8 cellular contexts compared by ENCODE assay signal in the genomic region with DNA sequence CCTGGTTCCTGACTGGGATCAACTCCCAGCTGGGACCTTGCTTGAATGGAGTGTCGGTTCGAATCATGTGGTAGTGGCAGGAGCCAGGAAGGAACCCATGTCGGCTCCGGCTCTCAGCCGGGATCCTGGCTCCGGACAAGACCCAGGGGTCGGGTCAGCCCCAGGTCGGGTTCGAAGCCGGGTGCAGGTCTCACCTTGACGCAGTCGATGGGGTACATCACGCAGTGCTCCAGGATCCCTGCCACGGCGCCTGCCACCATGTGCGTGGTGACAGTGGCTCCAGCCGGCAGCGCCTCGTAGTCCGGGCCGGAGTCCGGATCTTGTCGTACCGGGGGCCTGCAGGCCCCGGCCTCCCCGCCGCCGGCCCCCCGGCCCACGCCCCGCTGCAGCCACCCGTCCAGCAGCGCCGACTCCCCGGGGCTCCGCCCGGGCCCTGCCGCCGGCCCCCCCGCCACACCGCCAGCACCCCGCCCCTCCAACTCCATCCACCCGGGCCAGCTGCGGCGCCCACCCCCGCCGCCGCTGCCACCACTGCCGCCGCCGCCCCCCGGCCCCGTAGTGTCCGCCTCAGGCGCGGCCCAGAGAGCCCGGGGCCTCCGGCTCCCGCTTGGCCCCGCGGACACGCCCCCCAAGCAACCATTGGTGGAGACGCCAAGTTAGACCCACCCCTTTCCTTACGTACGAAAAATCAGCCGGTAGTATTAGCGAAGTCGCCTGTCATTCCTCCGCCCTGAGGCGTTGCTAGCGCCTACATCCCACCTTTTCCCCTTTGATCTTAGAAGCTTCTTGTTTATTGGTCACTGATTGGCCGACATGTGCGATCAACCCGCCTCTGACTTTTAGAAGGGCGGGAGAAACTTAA. TPM values are rescaled to one million over a fixed set of nuclear protein-coding genes. Genes with fewer than 3 reads are reported as not detected.
DNase-seq lines count a peak whose midpoint lies in the region; ATAC-seq and TF ChIP-seq lines count a peak whose summit lies in the region.

Gene SLC25A28 (minus strand): TSS at position 589 of the 862 bp plus-strand sequence. CDS start 104 bp downstream, at position 485.

- BruUV-seq in OCI-LY7 (replicated peaks; lab: Mats Ljungman, UMichigan) = no TSS peak

- H3K27me3 Mint-ChIP-seq in activated T-cell treated with anti-CD3 and anti-CD28 coated beads, Interleukin-2, amount 50 U/mL, for 24 hours = no peaks in the 10 kb centered on the region

- CTCF ChIA-PET in OCI-LY7 (lab: Charles Lee; ENCODE audit: unreplicated experiment) = interaction anchor here (0.7 kb wide), 1 partner anchor 189 kb away, joined by 3 read pairs; no protein-coding TSS in a partner anchor

- H2AFZ ChIP-seq in OCI-LY7 (ENCODE audit: low read length) = peak within 1 kb of the TSS; percentile 77

- no peaks in the 10 kb centered on the region for H3K36me3 ChIP-seq in HUES64 (ENCODE audit: insufficient read depth, low read length)
- H3K36me3 ChIP-seq in OCI-LY7 (ENCODE audit: insufficient read depth, low read length) = peaks cover 15% of the 10 kb centered on the region; the same call in 1 of the 2 replicates
- H3K36me3 ChIP-seq in esophagus (ENCODE audit: control insufficient read depth in 2 of 2, insufficient read depth in 2 of 2, low read length in 1 of 2) = no peaks in the 10 kb centered on the region
- peaks cover 0 to 6% of the 10 kb centered on the region in 2 donors for H3K36me3 ChIP-seq in mucosa of rectum (ENCODE audit: control insufficient read depth in 2 of 2, insufficient read depth in 2 of 2, low read length in 2 of 2)

- DNase-seq in Ammon's horn (ENCODE audit: low spot score) (peak; percentile 100), OCI-LY7 (ENCODE audit: low spot score) (peak; percentile 100)
- peak; percentile 90 for DNase-seq in activated T-cell treated with anti-CD3 and anti-CD28 coated beads, Interleukin-2, amount 50 U/mL, for 24 hours
- peak; percentile 93 for DNase-seq in stimulated activated CD8-positive, alpha-beta memory T cell treated with anti-CD3 and anti-CD28 coated beads, Interleukin-4, amount 100 ng/mL, for 48 hours

- under 1% methylated on average over 75 of the region's 75 CpGs for WGBS in HUES64
- WGBS in esophagus, 2 donors = 0 to 1% methylated on average over 44 to 75 of the region's 75 CpGs

- TF ChIP-seq CTCF in OCI-LY7 (conservative IDR thresholded peaks at IDR 0.05; ENCODE audit: low read length) = no peak

- H3K36me3 Mint-ChIP-seq in activated T-cell treated with anti-CD3 and anti-CD28 coated beads, Interleukin-2, amount 50 U/mL, for 24 hours (ENCODE audit: low read depth) = peaks cover 48% of the 10 kb centered on the region

- H3K4me1 Mint-ChIP-seq in activated T-cell treated with anti-CD3 and anti-CD28 coated beads, Interleukin-2, amount 50 U/mL, for 24 hours (ENCODE audit: low read depth) = peaks cover 54% of the 10 kb centered on the region

- H3K9me3 ChIP-seq in HUES64 (ENCODE audit: insufficient read depth, low read depth, low read length) (no peaks in the 10 kb centered on the region), OCI-LY7 (ENCODE audit: low read length) (no peaks in the 10 kb centered on the region), esophagus (ENCODE audit: control insufficient read depth in 2 of 2, insufficient read depth in 1 of 2, low read depth in 1 of 2, low read length in 1 of 2) (no peaks in the 10 kb centered on the region), mucosa of rectum (ENCODE audit: control insufficient read depth in 2 of 2, low read length in 2 of 2) (no peaks in the 10 kb centered on the region)

- peak within 1 kb of the TSS; percentile 96 for H3K27ac ChIP-seq in HUES64 (ENCODE audit: low read depth, low read length)
- peak within 1 kb of the TSS; percentile 85 for H3K27ac ChIP-seq in OCI-LY7 (ENCODE audit: low read depth, low read length, poor library complexity, severe bottlenecking)
- H3K27ac ChIP-seq in esophagus (ENCODE audit: low read depth in 2 of 2, low read length in 1 of 2) = peak within 1 kb of the TSS; percentile 99 to 100
- H3K27ac ChIP-seq in mucosa of rectum (ENCODE audit: low read depth in 2 of 2, low read length in 2 of 2) = peak within 1 kb of the TSS; percentile 95 to 97

- peaks cover 23% of the 10 kb centered on the region for H3K4me1 ChIP-seq in HUES64 (ENCODE audit: insufficient read depth, low read length)
- peaks cover 25% of the 10 kb centered on the region for H3K4me1 ChIP-seq in OCI-LY7 (ENCODE audit: insufficient read depth, low read length, poor library complexity, severe bottlenecking)
- H3K4me1 ChIP-seq in esophagus (ENCODE audit: control insufficient read depth in 2 of 2, insufficient read depth in 2 of 2, low read length in 1 of 2) = peaks cover 0 to 2% of the 10 kb centered on the region in 2 donors
- peaks cover 18 to 22% of the 10 kb centered on the region in 2 donors for H3K4me1 ChIP-seq in mucosa of rectum (ENCODE audit: control insufficient read depth in 2 of 2, insufficient read depth in 2 of 2, low read length in 2 of 2)

- H3K4me3 ChIP-seq in HUES64 (ENCODE audit: low read length) = peak within 1 kb of the TSS; percentile 96
- peak within 1 kb of the TSS; percentile 96 for H3K4me3 ChIP-seq in OCI-LY7 (ENCODE audit: low read depth, low read length, poor library complexity, severe bottlenecking)
- peak within 1 kb of the TSS; percentile 80 to 99 for H3K4me3 ChIP-seq in esophagus (ENCODE audit: low read depth in 1 of 2, low read length in 2 of 2)
- H3K4me3 ChIP-seq in mucosa of rectum (ENCODE audit: low read length in 2 of 2) = peak within 1 kb of the TSS; percentile 81 to 93

- peaks cover 29% of the 10 kb centered on the region; the same call in 1 of the 2 replicates for H3K79me2 ChIP-seq in OCI-LY7 (ENCODE audit: insufficient read depth, low read depth, low read length)

- peak within 1 kb of the TSS; percentile 83 for H3K4me3 Mint-ChIP-seq in activated T-cell treated with anti-CD3 and anti-CD28 coated beads, Interleukin-2, amount 50 U/mL, for 24 hours

- H3K4me2 ChIP-seq in OCI-LY7 (ENCODE audit: low read length) = peak within 1 kb of the TSS; percentile 90

- intact Hi-C loops in OCI-LY7 (cut with micrococcal nuclease; ENCODE audit: unreplicated experiment) = loop anchor here (2.0 to 5.0 kb wide), 3 partner anchors 39 to 189 kb away; partner anchors contain the start of genes COX15, CUTC, ENTPD7 and GOT1

- H4K20me1 ChIP-seq in OCI-LY7 (ENCODE audit: insufficient read depth, low read length) = peaks cover 20% of the 10 kb centered on the region

- peak within 1 kb of the TSS; percentile 98 for H3K27ac Mint-ChIP-seq in activated T-cell treated with anti-CD3 and anti-CD28 coated beads, Interleukin-2, amount 50 U/mL, for 24 hours

- no peaks in the 10 kb centered on the region for H3K9me3 Mint-ChIP-seq in activated T-cell treated with anti-CD3 and anti-CD28 coated beads, Interleukin-2, amount 50 U/mL, for 24 hours

- H3K27me3 ChIP-seq in HUES64 (ENCODE audit: insufficient read depth, low read length) = no peaks in the 10 kb centered on the region
- H3K27me3 ChIP-seq in esophagus (ENCODE audit: control insufficient read depth in 1 of 2, insufficient read depth in 2 of 2, low read length in 2 of 2) = no peaks in the 10 kb centered on the region
- no peaks in the 10 kb centered on the region for H3K27me3 ChIP-seq in mucosa of rectum (ENCODE audit: control insufficient read depth in 2 of 2, insufficient read depth in 2 of 2, low read length in 2 of 2)

- ATAC-seq in GM19468 (IDR thresholded peaks at IDR 0.05; ENCODE audit: extremely low read depth, unreplicated experiment) = peak; percentile 84

- H3K9ac ChIP-seq in HUES64 (ENCODE audit: low read depth, low read length) (peak within 1 kb of the TSS; percentile 90), mucosa of rectum (ENCODE audit: low read depth in 1 of 2, low read length in 2 of 2) (peak within 1 kb of the TSS; percentile 92 to 96)

- POLR2A ChIA-PET in OCI-LY7 (lab: Charles Lee) = interaction anchor here (0.9 to 1.6 kb wide), 5 partner anchors 45 to 190 kb away, joined by 3 to 7 read pairs (median 3); partner anchors contain the start of gene GOT1

- H3K9me2 ChIP-seq in OCI-LY7 (ENCODE audit: insufficient read depth, low read length) = no peaks in the 10 kb centered on the region

RNA-seq across cellular contexts. Expression of gene SLC25A28, which starts in this region (rescaled TPM):
- polyA plus RNA-seq in HUES64 (2013, experiment 1 of 2) = 14.2 TPM
- polyA plus RNA-seq in HUES64 (2013, experiment 2 of 2) = 16.9 TPM
- 31.6 and 35.6 TPM in 2 replicates for total RNA-seq in OCI-LY7 (2014; rRNA removed; shearing (Covaris generic))
- total RNA-seq in OCI-LY7 (2022) = 36.3 and 38.3 TPM in 2 replicates
- polyA plus RNA-seq in esophagus = 10 to 100 TPM; 50.1 to 61.4 TPM

Comparison
In these comparisons a context has a peak if more than half of its experiments do, and no peak if none do; other contexts are left out.
1. Peak in every context shown above with its lines: DNase-seq, ATAC-seq, H3K4me3 ChIP-seq and H3K27ac ChIP-seq.